7 cellular contexts compared by ENCODE assay signal in genomic region chr16:67555795-67556212, GRCh38. TPM values are rescaled to one million over a fixed set of nuclear protein-coding genes. Genes with fewer than 3 reads are reported as not detected.
DNase-seq lines count a peak whose midpoint lies in the region; ATAC-seq, FAIRE-seq and TF ChIP-seq lines count a peak whose summit lies in the region.

No MANE protein-coding gene starts in this region.

- DNase-seq in MV-4-11 (lab: John Stamatoyannopoulos, UW) = peak; percentile 67
- peak; percentile 92 for DNase-seq in bronchial epithelial cell (ENCODE audit: low read depth)
- no peak for DNase-seq in midbrain (lab: John Stamatoyannopoulos, UW)
- DNase-seq in epidermal melanocyte (ENCODE audit: insufficient read length, low spot score) = no peak
- no peak for DNase-seq in effector CD4-positive, alpha-beta T cell

- TF ChIP-seq CTCF in bronchial epithelial cell (IDR thresholded peaks at IDR 0.05; ENCODE audit: insufficient read depth, low read length, severe bottlenecking) = no peak

- no peaks in the 10 kb centered on the region for H3K27me3 ChIP-seq in bronchial epithelial cell (ENCODE audit: control insufficient read depth, insufficient read depth, low read length)

- H3K4me3 ChIP-seq in bronchial epithelial cell (ENCODE audit: low read depth, low read length) = no peak overlapping the region
- H3K4me3 ChIP-seq in skin epidermis = no peak overlapping the region

- peak; percentile 62 for ATAC-seq in GM19043 (IDR thresholded peaks at IDR 0.05; ENCODE audit: low read depth, unreplicated experiment)

- no peak for FAIRE-seq in bronchial epithelial cell (lab: Jason Lieb, UNC)

- H3K36me3 ChIP-seq in bronchial epithelial cell (ENCODE audit: control insufficient read depth, insufficient read depth, low read length) = no peaks in the 10 kb centered on the region

- H3K27ac ChIP-seq in skin epidermis = peak overlapping the region in 16 of 21 experiments; percentile 16 to 88 (median 58)

RNA-seq across cellular contexts. Expression of gene CTCF, which starts 6.5 kb away (rescaled TPM):
- 21.1 and 26.5 TPM in 2 replicates for total RNA-seq in bronchial epithelial cell

RNA-seq across cellular contexts. Expression of gene RIPOR1, which starts 27.2 kb away (rescaled TPM):
- 12.8 and 13.7 TPM in 2 replicates for total RNA-seq in bronchial epithelial cell

Comparison
In these comparisons a context has a peak if more than half of its experiments do, and no peak if none do; other contexts are left out.
1. DNase-seq: peak in MV-4-11 (single experiment) and bronchial epithelial cell (single experiment); none in midbrain (single experiment), epidermal melanocyte (single experiment) and effector CD4-positive, alpha-beta T cell (single experiment).